Comparison of ENCODE assay signal across 23 cellular contexts in the genomic region with DNA sequence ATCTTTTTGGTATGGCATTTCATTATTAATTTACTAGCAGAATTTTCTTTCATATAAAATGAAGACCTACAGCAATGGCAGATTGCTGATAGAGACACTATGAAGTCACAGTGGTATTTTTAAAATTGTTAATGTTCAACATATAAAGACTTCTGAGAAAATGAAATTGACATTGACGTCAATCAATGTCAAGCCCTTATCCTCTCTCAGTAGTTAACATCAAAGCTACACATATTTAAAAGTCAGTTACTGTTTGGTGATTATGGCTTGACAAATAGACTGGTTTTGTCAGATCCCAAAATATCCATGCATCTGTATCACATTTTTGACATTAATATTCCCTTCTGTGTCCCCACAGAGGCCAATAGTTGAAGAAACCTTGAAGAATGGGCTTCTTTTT.
"Had no signal": no experiment of that assay in that cellular context is flagged by ENCODE, and none has a peak within 500 bp of the region (broad histone marks: within the 10 kb centered on the region; RNA-seq: fewer than 3 reads in every experiment).

No MANE protein-coding gene starts in this region.

- H3K36me3 ChIP-seq: stomach, suprapubic skin, thoracic aorta, thyroid gland, tibial nerve, transverse colon, upper lobe of left lung, upper lobe of right lung, uterus, vagina had no signal

- H3K27ac ChIP-seq: stomach, suprapubic skin, testis, thoracic aorta, thyroid gland, tibial nerve, transverse colon, upper lobe of left lung, upper lobe of right lung, uterus, vagina had no signal

- H3K9me3 ChIP-seq: suprapubic skin, testis, thoracic aorta, thyroid gland, transverse colon, upper lobe of left lung, upper lobe of right lung, uterus, vagina had no signal

- H3K27me3 ChIP-seq: stomach, suprapubic skin, testis, thyroid gland, tibial nerve, transverse colon, upper lobe of left lung, upper lobe of right lung, uterus, vagina had no signal

- DNase-seq: stimulated activated CD4-positive, alpha-beta T cell treated with anti-CD3 and anti-CD28 coated beads, Interleukin-2, amount 100 ng/mL, for 48 hours; stimulated activated CD4-positive, alpha-beta T cell treated with anti-CD3 and anti-CD28 coated beads, Interleukin-4, amount 100 ng/mL, for 1 hour; stimulated activated CD4-positive, alpha-beta T cell treated with anti-CD3 and anti-CD28 coated beads, Interleukin-4, amount 100 ng/mL, for 24 hours; stimulated activated CD4-positive, alpha-beta T cell treated with anti-CD3 and anti-CD28 coated beads, Interleukin-4, amount 100 ng/mL, for 4 hours; stimulated activated CD8-positive, alpha-beta memory T cell treated with anti-CD3 and anti-CD28 coated beads, Interleukin-4, amount 100 ng/mL, for 48 hours; stimulated activated naive B cell treated with anti-CD40 and anti-IgM and Interleukin-4, amounts not matched to agents 10 μg/mL and 1 μg/mL and 100 μg/mL, for 72 hours; stimulated activated naive CD4-positive, alpha-beta T cell; stimulated activated naive CD4-positive, alpha-beta T cell treated with Interleukin-2 at 50 U/mL for 16 hours; stimulated activated naive CD8-positive, alpha-beta T cell treated with anti-CD3 and anti-CD28 coated beads, Interleukin-15, amount 100 ng/mL, for 72 hours; stimulated activated naive CD8-positive, alpha-beta T cell treated with anti-CD3 and anti-CD28 coated beads, Interleukin-15, Interleukin-2, amounts not matched to agents 100 U/mL and 50 U/mL, for 24 hours; stomach; substantia nigra; testis; thyroid gland; transverse colon; trophoblast cell; upper lobe of left lung; upper lobe of right lung; uterus had no signal

- H3K4me1 ChIP-seq: stomach, suprapubic skin, testis, thyroid gland, tibial nerve, transverse colon, upper lobe of left lung, upper lobe of right lung, uterus had no signal

- H3K4me3 ChIP-seq: stomach, suprapubic skin, testis, thoracic aorta, thyroid gland, tibial nerve, transverse colon, upper lobe of left lung, upper lobe of right lung, uterus, vagina had no signal
